In genomic region chr20:57364451-57364850, GRCh38 we compare ENCODE assay signal across 1 cellular context.
A peak's percentile ranks its signal among the peaks of the same experiment; 100 is the strongest.
TF ChIP-seq lines count a peak whose summit lies in the region.

No MANE protein-coding gene starts in this region.

TF ChIP-seq in HepG2, 621 proteins besides CTCF, POLR2A, EP300 and RAD21:
- TF ChIP-seq ZBTB40 (IDR thresholded peaks at IDR 0.05) (peak; percentile 64; the same call in 1 of the 2 replicates), ZBTB40 (CRISPR knock-in tag; IDR thresholded peaks at IDR 0.05) (peak; percentile 92; the same call in 1 of the 2 replicates), TIGD3 (CRISPR knock-in tag; IDR thresholded peaks at IDR 0.05; ENCODE audit: borderline replicate concordance) (no peak)
